14 cellular contexts compared by ENCODE assay signal in genomic region chr1:43843684-43844083, GRCh38.
"Had no signal": no experiment of that assay in that cellular context is flagged by ENCODE, and none has a peak within 500 bp of the region (broad histone marks: within the 10 kb centered on the region; RNA-seq: fewer than 3 reads in every experiment).

No MANE protein-coding gene starts in this region.

- DNase-seq: activated CD4-positive, alpha-beta T cell treated with anti-CD3 and anti-CD28 coated beads for 1 hour; activated gamma-delta T cell; cortex of kidney; effector CD4-positive, alpha-beta T cell; mesenchymal stem cell; naive thymus-derived CD8-positive, alpha-beta T cell; ovary; psoas muscle; right cardiac atrium; WERI-Rb-1 had no signal

- H3K27ac ChIP-seq: ascending aorta, ovary, psoas muscle, skin epidermis, tibial nerve, vagina, WERI-Rb-1 had no signal

- H3K4me3 ChIP-seq: ascending aorta, ovary, psoas muscle, skin epidermis, tibial nerve, vagina had no signal

- H3K4me1 ChIP-seq: vagina had no signal

- H3K27me3 ChIP-seq: ascending aorta, ovary, tibial nerve, vagina had no signal

- H3K9me3 ChIP-seq: ascending aorta, ovary, psoas muscle, vagina had no signal

- ATAC-seq: naive thymus-derived CD8-positive, alpha-beta T cell; psoas muscle; right cardiac atrium had no signal

- H3K36me3 ChIP-seq: ovary, vagina, WERI-Rb-1 had no signal
